Comparison of ENCODE assay signal across 7 cellular contexts in the genomic region with DNA sequence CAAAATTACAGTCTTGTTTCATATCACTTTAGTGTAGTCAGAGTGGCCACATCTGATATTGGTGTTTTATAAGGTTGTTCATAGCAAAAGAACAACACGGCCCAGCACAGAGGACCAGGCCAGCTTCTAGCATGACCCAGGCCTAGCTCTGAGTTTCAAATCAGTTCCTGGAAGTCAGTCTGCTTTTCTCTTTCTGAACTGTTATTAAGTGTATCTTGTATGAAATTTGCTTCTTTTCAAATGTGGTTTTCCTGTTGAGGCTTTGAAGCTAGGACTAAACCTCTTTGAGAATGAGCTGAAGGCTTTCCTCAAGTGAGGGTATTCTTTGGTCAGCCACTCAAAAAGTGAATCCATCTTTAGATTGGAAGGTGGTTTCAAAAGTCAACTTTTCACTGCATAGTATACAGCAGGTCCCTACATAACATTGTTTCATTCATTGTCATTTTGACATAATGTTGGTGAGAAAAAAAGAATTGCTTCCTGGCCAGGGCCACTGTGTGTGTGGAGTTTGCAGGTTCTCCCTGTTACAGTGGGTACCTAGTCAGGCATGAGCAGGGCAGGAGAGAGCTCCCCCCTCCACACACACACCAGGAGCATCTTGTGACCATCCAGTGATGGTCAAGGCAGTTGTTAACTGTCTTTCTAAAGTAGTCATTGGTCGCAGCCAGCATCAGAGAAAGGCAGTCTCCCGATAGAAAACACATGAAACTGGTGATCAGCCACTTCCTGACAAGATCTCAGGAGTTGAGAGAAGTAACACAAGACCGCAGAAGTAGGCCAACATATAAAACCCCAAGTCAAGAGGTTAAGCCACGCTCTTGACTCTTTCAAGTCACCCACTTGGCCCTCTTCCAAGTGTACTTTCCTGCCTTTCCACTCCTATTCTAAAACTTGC. TPM values are rescaled to one million over a fixed set of nuclear protein-coding genes. Genes with fewer than 3 reads are reported as not detected.
DNase-seq lines count a peak whose midpoint lies in the region; ATAC-seq and TF ChIP-seq lines count a peak whose summit lies in the region.

No MANE protein-coding gene starts in this region.

- H3K27ac ChIP-seq in KMS-11: peak overlapping the region; percentile 19; the same call in 1 of the 2 replicates

- H3K36me3 Mint-ChIP-seq in activated T-cell treated with anti-CD3 and anti-CD28 coated beads, Interleukin-2, amount 50 U/mL, for 4 hours (ENCODE audit: insufficient read depth): peaks cover 2% of the 10 kb centered on the region

- H4K20me1 ChIP-seq in KMS-11 (ENCODE audit: insufficient read depth): 0 out of 2 replicates have a peak, but pooled peaks cover 3% of the 10 kb centered on the region

- DNase-seq in activated T-cell treated with anti-CD3 and anti-CD28 coated beads, Interleukin-2, amount 50 U/mL, for 4 hours: peak; percentile 22
- peak in 2 of 3 donors; percentile 20 to 31 for DNase-seq in stimulated activated CD4-positive, alpha-beta T cell treated with anti-CD3 and anti-CD28 coated beads, TNF-alpha, amount 100 ng/mL, for 48 hours (ENCODE audit: low read depth in 3 of 3)
- DNase-seq in islet precursor cell: no peak

- H3K4me1 Mint-ChIP-seq in activated T-cell treated with anti-CD3 and anti-CD28 coated beads, Interleukin-2, amount 50 U/mL, for 4 hours (ENCODE audit: low read depth): peaks cover 55% of the 10 kb centered on the region

- no peak overlapping the region for H3K4me3 ChIP-seq in KMS-11 (IDR thresholded peaks at IDR 0.05; ENCODE audit: insufficient read depth, low read depth, low read length)

- H2AFZ ChIP-seq in KMS-11 (ENCODE audit: low read depth): no peak overlapping the region

- H3K36me3 ChIP-seq in KMS-11 (ENCODE audit: insufficient read depth): no peaks in the 10 kb centered on the region

- ATAC-seq in GM21526 (IDR thresholded peaks at IDR 0.05; ENCODE audit: low FRiP score, unreplicated experiment) (peak; percentile 62), HG02970 (IDR thresholded peaks at IDR 0.05; ENCODE audit: low FRiP score, unreplicated experiment) (no peak), GM18867 (IDR thresholded peaks at IDR 0.05; ENCODE audit: unreplicated experiment) (no peak)
- ATAC-seq in activated T-cell treated with anti-CD3 and anti-CD28 coated beads, Interleukin-2, amount 50 U/mL, for 4 hours: peak; percentile 77 to 83

- no peaks in the 10 kb centered on the region for H3K27me3 ChIP-seq in KMS-11 (ENCODE audit: insufficient read depth, low read depth)

- H3K4me1 ChIP-seq in KMS-11 (ENCODE audit: low read depth, poor library complexity, severe bottlenecking): peaks cover 23% of the 10 kb centered on the region

- no peak for TF ChIP-seq CTCF in KMS-11 (conservative IDR thresholded peaks at IDR 0.05; ENCODE audit: low read depth, low read length)

- no peaks in the 10 kb centered on the region for H3K9me3 Mint-ChIP-seq in activated T-cell treated with anti-CD3 and anti-CD28 coated beads, Interleukin-2, amount 50 U/mL, for 4 hours

- no peaks in the 10 kb centered on the region for H3K27me3 Mint-ChIP-seq in activated T-cell treated with anti-CD3 and anti-CD28 coated beads, Interleukin-2, amount 50 U/mL, for 4 hours (ENCODE audit: low read depth)

- H3K79me2 ChIP-seq in KMS-11 (ENCODE audit: insufficient read depth, low read depth): no peaks in the 10 kb centered on the region

- peak overlapping the region; percentile 60 for H3K4me3 Mint-ChIP-seq in activated T-cell treated with anti-CD3 and anti-CD28 coated beads, Interleukin-2, amount 50 U/mL, for 4 hours

- no peak overlapping the region for H3K9ac ChIP-seq in KMS-11

- H3K4me2 ChIP-seq in KMS-11: peak overlapping the region; percentile 30

RNA-seq across cellular contexts. Expression of gene ACAA2, which starts 6.7 kb away (rescaled TPM):
- 10 to 100 TPM; 29.2 to 31.2 (median 29.3) TPM for total RNA-seq in activated T-cell treated with anti-CD3 and anti-CD28 coated beads, Interleukin-2, amount 50 U/mL, for 4 hours

Comparison
In these comparisons a context has a peak if more than half of its experiments do, and no peak if none do; other contexts are left out.
1. ATAC-seq: peak in GM21526 (single experiment) and activated T-cell treated with anti-CD3 and anti-CD28 coated beads, Interleukin-2, amount 50 U/mL, for 4 hours (2 of 2); none in HG02970 (single experiment) and GM18867 (single experiment).